Comparison of ENCODE assay signal across 8 cellular contexts in the genomic region with DNA sequence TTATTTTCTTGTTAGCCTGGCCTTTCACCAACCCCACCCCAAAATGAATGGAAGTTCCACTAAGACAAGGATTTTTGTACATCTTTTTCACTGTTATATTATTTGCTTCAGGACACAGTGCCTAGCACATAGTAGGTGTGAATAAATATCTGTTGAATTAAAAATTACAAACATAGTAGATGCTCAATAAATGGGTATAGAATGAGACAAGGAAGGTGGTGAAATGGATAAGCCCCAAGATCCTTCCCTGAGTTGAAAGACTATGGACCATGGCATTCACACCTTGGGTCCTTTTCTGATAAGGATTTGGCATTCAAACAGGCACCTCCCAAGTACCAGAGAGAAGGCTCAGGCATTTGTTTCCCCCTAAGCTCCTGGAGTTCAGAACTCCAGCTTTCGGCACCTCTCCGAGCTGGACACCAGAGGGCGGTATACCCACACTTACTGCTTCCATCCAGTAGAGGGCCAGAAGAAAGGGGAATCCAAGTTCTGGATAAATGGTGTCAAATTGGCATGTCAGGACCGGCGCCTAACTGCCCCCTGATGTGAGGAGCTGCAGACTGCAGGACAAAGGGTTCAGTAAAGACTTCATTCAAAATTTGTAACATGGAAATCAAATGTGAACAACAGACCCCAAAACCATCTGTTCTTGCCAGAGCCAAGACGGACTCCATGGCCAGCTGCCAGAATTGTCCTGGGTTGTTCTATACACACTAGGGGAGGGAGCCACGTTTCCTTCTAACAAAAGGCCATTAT.
DNase-seq lines count a peak whose midpoint lies in the region; ATAC-seq and TF ChIP-seq lines count a peak whose summit lies in the region.

No MANE protein-coding gene starts in this region.

- peak; percentile 79 for DNase-seq in DMS153 treated with DMSO at 0.1 percent for 48 hours (lab: John Stamatoyannopoulos, UW; ENCODE audit: unreplicated experiment)
- DNase-seq in MG63 = peak; percentile 37
- DNase-seq in SK-N-MC (ENCODE audit: low read depth, low spot score) = peak; percentile 10
- DNase-seq in activated naive CD8-positive, alpha-beta T cell treated with anti-CD3 and anti-CD28 coated beads, Interleukin-2, amount 10 ng/mL, durations not matched to agents 7 days and 5 days = peak; percentile 41
- peak; percentile 32 to 35 for DNase-seq in heart right ventricle
- peak; percentile 33 for DNase-seq in prostate gland (ENCODE audit: low spot score)
- DNase-seq in aorta = peak; percentile 65 to 72

- POLR2A ChIA-PET in activated naive CD8-positive, alpha-beta T cell treated with anti-CD3 and anti-CD28 coated beads, Interleukin-2, amount 10 ng/mL, durations not matched to agents 7 days and 5 days (lab: Charles Lee) = interaction anchor here (0.6 kb wide), 1 partner anchor 389 kb away, joined by 3 read pairs; no protein-coding TSS in a partner anchor

- H3K27ac ChIP-seq in SK-N-MC (no peak overlapping the region), heart right ventricle (no peak overlapping the region), prostate gland (no peak overlapping the region), aorta (ENCODE audit: low read depth in 1 of 2, low read length in 2 of 2) (no peak overlapping the region)

- H3K9me3 ChIP-seq in MG63 (no peaks in the 10 kb centered on the region), SK-N-MC (ENCODE audit: low read depth, low read length) (no peaks in the 10 kb centered on the region), heart right ventricle (no peaks in the 10 kb centered on the region), prostate gland (no peaks in the 10 kb centered on the region), aorta (ENCODE audit: control insufficient read depth, low read length) (no peaks in the 10 kb centered on the region)

- intact Hi-C loops in heart right ventricle (cut with DNase I) = loop anchor here in 7 of 10 donors (5.0 to 10.0 kb wide), 6 partner anchors 130 to 605 kb away; no protein-coding TSS in a partner anchor
- intact Hi-C loops in prostate gland (cut with DNase I) = loop anchor here (5.0 kb wide), 2 partner anchors 235 to 605 kb away; no protein-coding TSS in a partner anchor
- intact Hi-C loops in aorta (cut with DNase I) = loop anchor here (5.0 to 10.0 kb wide), 5 partner anchors 130 to 602 kb away; no protein-coding TSS in a partner anchor

- H3K9me3 Mint-ChIP-seq in activated naive CD8-positive, alpha-beta T cell treated with anti-CD3 and anti-CD28 coated beads, Interleukin-2, amount 10 ng/mL, durations not matched to agents 7 days and 5 days = no peaks in the 10 kb centered on the region

- WGBS in heart right ventricle, 2 donors = 0 to 4% methylated on average over 7 of the region's 7 CpGs
- WGBS in prostate gland = 1% methylated on average over 7 of the region's 7 CpGs
- 3 to 12% methylated on average over 7 of the region's 7 CpGs for WGBS in aorta, 2 donors

- no peak overlapping the region for H3K27ac Mint-ChIP-seq in activated naive CD8-positive, alpha-beta T cell treated with anti-CD3 and anti-CD28 coated beads, Interleukin-2, amount 10 ng/mL, durations not matched to agents 7 days and 5 days

- no peaks in the 10 kb centered on the region for H3K27me3 Mint-ChIP-seq in activated naive CD8-positive, alpha-beta T cell treated with anti-CD3 and anti-CD28 coated beads, Interleukin-2, amount 10 ng/mL, durations not matched to agents 7 days and 5 days

- no peaks in the 10 kb centered on the region for H3K36me3 Mint-ChIP-seq in activated naive CD8-positive, alpha-beta T cell treated with anti-CD3 and anti-CD28 coated beads, Interleukin-2, amount 10 ng/mL, durations not matched to agents 7 days and 5 days

- H3K4me1 ChIP-seq in heart right ventricle (no peaks in the 10 kb centered on the region), prostate gland (replicated peaks) (no peaks in the 10 kb centered on the region), aorta (ENCODE audit: control insufficient read depth in 1 of 2, insufficient read depth in 2 of 2, low read length in 2 of 2) (no peaks in the 10 kb centered on the region)

- no peak overlapping the region for H3K4me3 Mint-ChIP-seq in activated naive CD8-positive, alpha-beta T cell treated with anti-CD3 and anti-CD28 coated beads, Interleukin-2, amount 10 ng/mL, durations not matched to agents 7 days and 5 days

- H3K4me3 ChIP-seq in MG63 (peak overlapping the region; percentile 21; the same call in 1 of the 2 replicates), SK-N-MC (peak overlapping the region; percentile 60), heart right ventricle (peak overlapping the region in 6 of 10 donors; percentile 24 to 33 (median 30)), prostate gland (no peak overlapping the region), aorta (ENCODE audit: low read length in 2 of 2) (no peak overlapping the region)

- no peaks in the 10 kb centered on the region for H3K36me3 ChIP-seq in MG63
- no peaks in the 10 kb centered on the region for H3K36me3 ChIP-seq in SK-N-MC (ENCODE audit: insufficient read depth, low read length)
- no peaks in the 10 kb centered on the region for H3K36me3 ChIP-seq in heart right ventricle
- no peaks in the 10 kb centered on the region for H3K36me3 ChIP-seq in prostate gland
- H3K36me3 ChIP-seq in aorta (ENCODE audit: control insufficient read depth in 1 of 2, insufficient read depth in 2 of 2, low read length in 1 of 2) = no peaks in the 10 kb centered on the region

- no peak overlapping the region for H3K9ac ChIP-seq in SK-N-MC (ENCODE audit: insufficient read length)

- no peaks in the 10 kb centered on the region for H3K4me1 Mint-ChIP-seq in activated naive CD8-positive, alpha-beta T cell treated with anti-CD3 and anti-CD28 coated beads, Interleukin-2, amount 10 ng/mL, durations not matched to agents 7 days and 5 days

- ATAC-seq in GM21717 (IDR thresholded peaks at IDR 0.05; ENCODE audit: unreplicated experiment) = peak; percentile 93
- peak; percentile 50 for ATAC-seq in activated naive CD8-positive, alpha-beta T cell treated with anti-CD3 and anti-CD28 coated beads, Interleukin-2, amount 10 ng/mL, durations not matched to agents 7 days and 5 days (ENCODE audit: low read depth)
- peak in 7 of 8 donors; percentile 65 to 88 (median 73) for ATAC-seq in heart right ventricle
- ATAC-seq in aorta (ENCODE audit: low FRiP score) = peak; percentile 83

- no peak for TF ChIP-seq POLR2A in prostate gland (IDR thresholded peaks at IDR 0.05)

- H3K27me3 ChIP-seq in MG63 (no peaks in the 10 kb centered on the region), heart right ventricle (peaks cover 0 to 32% (median 0%) of the 10 kb centered on the region in 7 donors), prostate gland (replicated peaks; ENCODE audit: insufficient read depth) (no peaks in the 10 kb centered on the region), aorta (ENCODE audit: control insufficient read depth in 1 of 2, insufficient read depth in 2 of 2, low read length in 1 of 2) (no peaks in the 10 kb centered on the region)

- peak; percentile 62 to 98 (median 83) for TF ChIP-seq CTCF in heart right ventricle (IDR thresholded peaks at IDR 0.05)
- TF ChIP-seq CTCF in prostate gland (IDR thresholded peaks at IDR 0.05) = peak; percentile 71 to 84 (median 79)

Comparison
In these comparisons a context has a peak if more than half of its experiments do, and no peak if none do; other contexts are left out.
1. DNase-seq: peak in every context shown above with its lines; median percentile 79 in DMS153 treated with DMSO at 0.1 percent for 48 hours; 68 in aorta; 41 in activated naive CD8-positive, alpha-beta T cell treated with anti-CD3 and anti-CD28 coated beads, Interleukin-2, amount 10 ng/mL, durations not matched to agents 7 days and 5 days; 37 in MG63; 34 in heart right ventricle; 33 in prostate gland; 10 in SK-N-MC.
2. H3K4me3 ChIP-seq: peak in MG63 (single experiment), SK-N-MC (single experiment) and heart right ventricle (6 of 10); none in prostate gland (0 of 2) and aorta (0 of 2).
3. Peak in every context shown above with its lines, with median percentiles within 50 percentile points of each other: ATAC-seq.